Comparison of ENCODE assay signal across 23 cellular contexts in the genomic region with DNA sequence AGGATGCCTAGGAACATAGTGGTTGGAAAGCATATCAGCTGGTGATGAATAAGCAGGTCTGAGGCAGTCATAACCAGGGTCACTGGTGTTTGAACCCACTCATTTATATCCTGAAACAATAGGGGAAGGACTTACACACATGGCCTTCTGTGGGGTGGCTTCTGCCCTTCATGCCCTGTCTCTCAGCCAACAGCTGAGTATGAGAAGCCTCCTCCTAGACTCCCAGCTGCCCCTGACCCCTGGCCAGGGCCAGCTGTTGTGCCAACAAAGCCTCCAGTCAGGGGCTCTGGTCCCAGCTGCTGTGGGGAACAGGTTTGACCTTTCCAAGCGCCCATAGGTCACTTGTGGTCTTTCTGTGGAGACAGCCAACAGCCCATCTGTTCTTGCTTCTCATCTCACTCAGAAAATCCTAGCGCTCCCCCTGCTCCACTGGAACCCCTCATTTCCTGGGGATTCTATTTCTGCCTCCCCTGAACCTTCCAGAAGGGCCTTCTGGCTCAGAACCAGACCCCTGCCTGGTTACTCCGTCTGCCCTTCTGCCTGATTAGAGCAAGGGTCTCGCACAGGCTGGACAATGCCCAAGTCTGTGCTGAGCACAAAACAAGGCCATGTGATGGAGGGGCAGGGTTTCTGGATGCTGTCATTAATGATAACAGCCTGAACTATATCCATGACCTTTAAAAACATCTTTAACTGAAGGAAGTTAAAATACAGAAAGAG. TPM values are rescaled to one million over a fixed set of nuclear protein-coding genes. Genes with fewer than 3 reads are reported as not detected.
DNase-seq lines count a peak whose midpoint lies in the region; ATAC-seq and TF ChIP-seq lines count a peak whose summit lies in the region.
"Had no signal": no experiment of that assay in that cellular context is flagged by ENCODE, and none has a peak within 500 bp of the region (broad histone marks: within the 10 kb centered on the region; RNA-seq: fewer than 3 reads in every experiment).

No MANE protein-coding gene starts in this region.

- H3K4me1 Mint-ChIP-seq in activated CD8-positive, alpha-beta memory T cell treated with anti-CD3 and anti-CD28 coated beads, Interleukin-2, amount 10 ng/mL, durations not matched to agents 7 days and 5 days: peaks cover 28% of the 10 kb centered on the region
- H3K4me1 Mint-ChIP-seq in brain (peaks cover 28% of the 10 kb centered on the region), nephron (peaks cover 52% of the 10 kb centered on the region)
- peaks cover 8% of the 10 kb centered on the region for H3K4me1 Mint-ChIP-seq in stimulated activated memory B cell treated with anti-CD40 and anti-IgM and Interleukin-4, amounts not matched to agents 10 μg/mL and 1 μg/mL and 100 μg/mL, for 72 hours

- CTCF ChIA-PET in activated CD8-positive, alpha-beta memory T cell treated with anti-CD3 and anti-CD28 coated beads, Interleukin-2, amount 10 ng/mL, durations not matched to agents 7 days and 5 days (lab: Charles Lee): interaction anchor here (0.9 to 1.5 kb wide), 4 partner anchors 9 to 78 kb away, joined by 3 read pairs; no protein-coding TSS in a partner anchor

- H3K36me3 ChIP-seq in sigmoid colon (no peaks in the 10 kb centered on the region), transverse colon (no peaks in the 10 kb centered on the region)

- H3K9me3 ChIP-seq in sigmoid colon (no peaks in the 10 kb centered on the region), transverse colon (no peaks in the 10 kb centered on the region)
- H3K9me3 ChIP-seq: mucosa of descending colon, testis had no signal

- TF ChIP-seq EP300 in sigmoid colon (IDR thresholded peaks at IDR 0.05) (no peak), transverse colon (IDR thresholded peaks at IDR 0.05; ENCODE audit: low read depth) (no peak)

- no peaks in the 10 kb centered on the region for H3K36me3 Mint-ChIP-seq in activated CD8-positive, alpha-beta memory T cell treated with anti-CD3 and anti-CD28 coated beads, Interleukin-2, amount 10 ng/mL, durations not matched to agents 7 days and 5 days
- H3K36me3 Mint-ChIP-seq in brain: no peaks in the 10 kb centered on the region
- no peaks in the 10 kb centered on the region for H3K36me3 Mint-ChIP-seq in nephron (ENCODE audit: low read depth)
- H3K36me3 Mint-ChIP-seq in stimulated activated memory B cell treated with anti-CD40 and anti-IgM and Interleukin-4, amounts not matched to agents 10 μg/mL and 1 μg/mL and 100 μg/mL, for 72 hours: no peaks in the 10 kb centered on the region
- H3K36me3 Mint-ChIP-seq: CD14-positive monocyte had no signal

- intact Hi-C loops in sigmoid colon (cut with DNase I): no loop called here
- intact Hi-C loops in transverse colon (cut with DNase I; ENCODE audit: low total_unique reads): no loop called here

- no peak overlapping the region for H3K4me3 Mint-ChIP-seq in activated CD8-positive, alpha-beta memory T cell treated with anti-CD3 and anti-CD28 coated beads, Interleukin-2, amount 10 ng/mL, durations not matched to agents 7 days and 5 days
- peak overlapping the region in 1 of 5 experiments; percentile 6 for H3K4me3 Mint-ChIP-seq in brain
- peak overlapping the region in 1 of 3 experiments; percentile 69 for H3K4me3 Mint-ChIP-seq in nephron
- H3K4me3 Mint-ChIP-seq in stimulated activated memory B cell treated with anti-CD40 and anti-IgM and Interleukin-4, amounts not matched to agents 10 μg/mL and 1 μg/mL and 100 μg/mL, for 72 hours: no peak overlapping the region
- H3K4me3 Mint-ChIP-seq: CD14-positive monocyte had no signal

- H3K27me3 ChIP-seq in sigmoid colon (no peaks in the 10 kb centered on the region), transverse colon (no peaks in the 10 kb centered on the region)
- H3K27me3 ChIP-seq: testis had no signal

- TF ChIP-seq POLR2A in sigmoid colon (IDR thresholded peaks at IDR 0.05): no peak
- no peak for TF ChIP-seq POLR2A in transverse colon (IDR thresholded peaks at IDR 0.05)

- no peak for TF ChIP-seq CTCF in brain (conservative IDR thresholded peaks at IDR 0.05)
- no peak for TF ChIP-seq CTCF in nephron (IDR thresholded peaks at IDR 0.05; ENCODE audit: unreplicated experiment in 3 of 3)
- TF ChIP-seq CTCF in sigmoid colon (IDR thresholded peaks at IDR 0.05): no peak
- TF ChIP-seq CTCF in transverse colon (IDR thresholded peaks at IDR 0.05): no peak

- no peak overlapping the region for H3K27ac Mint-ChIP-seq in activated CD8-positive, alpha-beta memory T cell treated with anti-CD3 and anti-CD28 coated beads, Interleukin-2, amount 10 ng/mL, durations not matched to agents 7 days and 5 days
- H3K27ac Mint-ChIP-seq in brain: peak overlapping the region in 3 of 5 experiments; percentile 65 to 86 (median 83)
- H3K27ac Mint-ChIP-seq in nephron: peak overlapping the region; percentile 58 to 87 (median 83)
- H3K27ac Mint-ChIP-seq in stimulated activated memory B cell treated with anti-CD40 and anti-IgM and Interleukin-4, amounts not matched to agents 10 μg/mL and 1 μg/mL and 100 μg/mL, for 72 hours: no peak overlapping the region

- in situ Hi-C loops in transverse colon (cut with MboI; ENCODE audit: low pct_ligation_motif_present in 1 of 4, low pct_unique_long_range_greater_than_20kb in 1 of 4, low sequenced_read_pairs in 3 of 4): no loop called here

- no peaks in the 10 kb centered on the region for H3K4me1 ChIP-seq in sigmoid colon
- no peaks in the 10 kb centered on the region for H3K4me1 ChIP-seq in transverse colon
- H3K4me1 ChIP-seq: testis had no signal

- no peaks in the 10 kb centered on the region for H3K9me3 Mint-ChIP-seq in activated CD8-positive, alpha-beta memory T cell treated with anti-CD3 and anti-CD28 coated beads, Interleukin-2, amount 10 ng/mL, durations not matched to agents 7 days and 5 days (ENCODE audit: low read depth)
- no peaks in the 10 kb centered on the region for H3K9me3 Mint-ChIP-seq in brain
- H3K9me3 Mint-ChIP-seq in nephron: no peaks in the 10 kb centered on the region
- no peaks in the 10 kb centered on the region for H3K9me3 Mint-ChIP-seq in stimulated activated memory B cell treated with anti-CD40 and anti-IgM and Interleukin-4, amounts not matched to agents 10 μg/mL and 1 μg/mL and 100 μg/mL, for 72 hours

- ATAC-seq in activated CD8-positive, alpha-beta memory T cell treated with anti-CD3 and anti-CD28 coated beads, Interleukin-2, amount 10 ng/mL, durations not matched to agents 7 days and 5 days: no peak
- no peak for ATAC-seq in stimulated activated memory B cell treated with anti-CD40 and anti-IgM and Interleukin-4, amounts not matched to agents 10 μg/mL and 1 μg/mL and 100 μg/mL, for 72 hours
- ATAC-seq: esophagus mucosa, left ventricle myocardium superior, mucosa of descending colon, sciatic nerve had no signal

- peak; percentile 39 for DNase-seq in activated CD8-positive, alpha-beta memory T cell treated with anti-CD3 and anti-CD28 coated beads, Interleukin-2, amount 10 ng/mL, durations not matched to agents 7 days and 5 days
- no peak for DNase-seq in activated CD8-positive, alpha-beta memory T cell treated with anti-CD3 and anti-CD28 coated beads, Interleukin-2, amount 50 U/mL, for 48 hours
- peak in 17 of 49 donors; percentile 4 to 95 (median 39) for DNase-seq in substantia nigra (lab: John Stamatoyannopoulos, UW)
- DNase-seq in sigmoid colon: no peak
- DNase-seq in transverse colon: no peak
- DNase-seq: activated CD4-positive, alpha-beta T cell treated with anti-CD3 and anti-CD28 coated beads for 1 hour; activated naive CD4-positive, alpha-beta T cell; DMS79; left ventricle myocardium superior; mucosa of descending colon; NCI-H1417 treated with DMSO at 0.1 percent for 48 hours; NCI-H2171 treated with DMSO at 0.1 percent for 48 hours; NCI-H748 treated with DMSO at 0.1 percent for 48 hours; stimulated activated CD4-positive, alpha-beta T cell treated with anti-CD3 and anti-CD28 coated beads, Interleukin-2, amount 100 ng/mL, for 24 hours; T-helper 9 cell; testis had no signal

- WGBS in sigmoid colon, 2 donors: 85 to 90% methylated on average over 4 of the region's 4 CpGs
- WGBS in transverse colon (ENCODE audit: low coverage in 1 of 2), 2 donors: 80 to 83% methylated on average over 3 to 4 of the region's 4 CpGs

- no peaks in the 10 kb centered on the region for H3K27me3 Mint-ChIP-seq in activated CD8-positive, alpha-beta memory T cell treated with anti-CD3 and anti-CD28 coated beads, Interleukin-2, amount 10 ng/mL, durations not matched to agents 7 days and 5 days
- H3K27me3 Mint-ChIP-seq in brain (peaks cover 25% of the 10 kb centered on the region), nephron (ENCODE audit: low read depth) (peaks cover 4% of the 10 kb centered on the region)
- H3K27me3 Mint-ChIP-seq in stimulated activated memory B cell treated with anti-CD40 and anti-IgM and Interleukin-4, amounts not matched to agents 10 μg/mL and 1 μg/mL and 100 μg/mL, for 72 hours: peaks cover 13% of the 10 kb centered on the region

- peak overlapping the region; percentile 63 for H3K27ac ChIP-seq in substantia nigra (ENCODE audit: low read depth, low read length, poor library complexity, severe bottlenecking)
- H3K27ac ChIP-seq in sigmoid colon: no peak overlapping the region
- H3K27ac ChIP-seq in transverse colon: no peak overlapping the region
- H3K27ac ChIP-seq: SK-N-MC, testis had no signal

- no peak overlapping the region for H3K4me3 ChIP-seq in sigmoid colon
- no peak overlapping the region for H3K4me3 ChIP-seq in transverse colon
- H3K4me3 ChIP-seq: mucosa of descending colon, SK-N-MC, testis had no signal

RNA-seq across cellular contexts. Expression of a gene that starts 9.7 kb away (rescaled TPM):
- 10 to 100 TPM; 33.4 to 35.4 TPM for total RNA-seq in activated CD8-positive, alpha-beta memory T cell treated with anti-CD3 and anti-CD28 coated beads, Interleukin-2, amount 10 ng/mL, durations not matched to agents 7 days and 5 days
- polyA plus RNA-seq in brain (ENCODE audit: insufficient read depth, low read depth, low replicate concordance) (13.5 TPM), sigmoid colon (10 to 100 TPM in 1 of 3 donors, 1 to 10 TPM in 2; 4.2 to 10.7 (median 6.0) TPM)
- total RNA-seq in sigmoid colon (10 to 100 TPM; 31.4 to 40.3 (median 38.5) TPM), transverse colon (10 to 100 TPM; 13.1 to 26.2 (median 20.4) TPM)

RNA-seq across cellular contexts. Expression of a gene that starts 47.2 kb away (rescaled TPM):
- total RNA-seq in activated CD8-positive, alpha-beta memory T cell treated with anti-CD3 and anti-CD28 coated beads, Interleukin-2, amount 10 ng/mL, durations not matched to agents 7 days and 5 days: 100 to 1,000 TPM; 302 to 331 TPM
- polyA plus RNA-seq in brain (ENCODE audit: insufficient read depth, low read depth, low replicate concordance) (302 TPM), sigmoid colon (100 to 1,000 TPM in 2 of 3 donors, 10 to 100 TPM in 1; 97.3 to 140 (median 131) TPM)
- total RNA-seq in sigmoid colon (100 to 1,000 TPM; 158 to 211 (median 207) TPM), transverse colon (100 to 1,000 TPM in 3 of 4 donors, 10 to 100 TPM in 1; 99.6 to 418 (median 115) TPM)

Comparison
In these comparisons a context has a peak if more than half of its experiments do, and no peak if none do; other contexts are left out.
1. H3K27ac Mint-ChIP-seq: peak in brain (3 of 5) and nephron (3 of 3); none in activated CD8-positive, alpha-beta memory T cell treated with anti-CD3 and anti-CD28 coated beads, Interleukin-2, amount 10 ng/mL, durations not matched to agents 7 days and 5 days (single experiment) and stimulated activated memory B cell treated with anti-CD40 and anti-IgM and Interleukin-4, amounts not matched to agents 10 μg/mL and 1 μg/mL and 100 μg/mL, for 72 hours (single experiment).